ENCODE assay signal across 8 cellular contexts in the genomic region with DNA sequence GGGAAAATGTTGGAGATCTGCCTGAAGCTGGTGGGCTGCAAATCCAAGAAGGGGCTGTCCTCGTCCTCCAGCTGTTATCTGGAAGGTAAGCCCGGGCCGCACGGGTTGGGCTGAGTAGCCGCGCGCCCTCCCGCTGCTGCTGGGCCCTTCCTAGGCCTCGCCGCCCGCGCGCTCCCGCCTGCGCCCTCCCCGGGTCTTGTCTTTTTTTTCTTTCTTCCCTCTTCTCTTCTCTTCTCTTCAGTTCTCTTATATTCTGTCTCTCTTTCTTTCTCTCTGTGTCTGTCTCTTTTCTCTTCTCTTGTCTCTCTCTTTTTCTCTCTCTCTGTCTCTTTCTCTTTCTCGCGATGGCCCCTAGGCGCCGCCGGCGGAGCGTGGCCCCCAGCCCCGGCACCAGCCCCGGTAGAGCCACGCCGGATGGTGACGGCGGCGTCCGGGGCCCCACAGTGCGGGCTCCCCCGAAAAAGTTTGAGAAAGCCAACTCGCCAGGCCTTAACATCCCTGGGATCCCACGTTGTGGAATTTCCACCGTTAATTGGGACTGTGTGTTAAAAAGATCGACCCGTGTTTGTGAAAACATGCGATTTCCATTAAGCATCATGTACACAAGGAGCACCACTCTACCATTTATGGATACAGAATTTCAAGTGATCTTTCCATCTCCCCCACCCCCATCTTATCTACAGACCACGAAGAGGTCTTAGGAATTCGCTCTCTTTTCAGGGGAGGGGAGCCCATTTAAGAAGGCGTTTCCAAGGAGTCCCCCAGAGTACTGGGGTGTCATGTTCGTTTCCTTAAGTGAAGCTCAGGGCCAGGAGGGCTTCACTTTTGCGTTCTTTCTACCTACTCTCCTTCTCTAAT. TPM values are rescaled to one million over a fixed set of nuclear protein-coding genes. Genes with fewer than 3 reads are reported as not detected.
DNase-seq lines count a peak whose midpoint lies in the region; ATAC-seq, FAIRE-seq and TF ChIP-seq lines count a peak whose summit lies in the region.

No MANE protein-coding gene starts in this region.

- peaks cover 4 to 7% of the 10 kb centered on the region in 2 donors for H3K4me1 ChIP-seq in breast epithelium
- H3K4me1 ChIP-seq in kidney (ENCODE audit: control insufficient read depth in 1 of 2, insufficient read depth in 1 of 2, low read depth in 1 of 2, low read length in 2 of 2), result peaks cover 16 to 24% of the 10 kb centered on the region in 2 donors

- ATAC-seq in HG03196 (IDR thresholded peaks at IDR 0.05; ENCODE audit: unreplicated experiment), result peak; percentile 35

- no peak for FAIRE-seq in kidney (lab: Jason Lieb, UNC)

- no peak for TF ChIP-seq CTCF in breast epithelium (IDR thresholded peaks at IDR 0.05)
- no peak for TF ChIP-seq CTCF in kidney (IDR thresholded peaks at IDR 0.05; ENCODE audit: borderline replicate concordance, extremely low read depth, insufficient read depth)

- intact Hi-C loops in breast epithelium (cut with DNase I; ENCODE audit: low total_unique reads), result no loop called here
- intact Hi-C loops in kidney (cut with DNase I), result no loop called here

- H3K4me3 ChIP-seq in SK-N-MC, result peak overlapping the region; percentile 98
- peak overlapping the region; percentile 69 to 94 (median 72) for H3K4me3 ChIP-seq in breast epithelium
- peak overlapping the region; percentile 67 to 81 for H3K4me3 ChIP-seq in kidney (ENCODE audit: low read length in 2 of 2)

- TF ChIP-seq POLR2A in breast epithelium (IDR thresholded peaks at IDR 0.05), result no peak

- DNase-seq in activated gamma-delta T cell treated with Interleukin-2 at 50 U/mL for 16 hours (peak; percentile 11), activated gamma-delta T cell (lab: John Stamatoyannopoulos, UW) (no peak), SK-N-MC (ENCODE audit: low read depth, low spot score) (no peak), breast epithelium (ENCODE audit: low spot score in 2 of 2) (no peak), kidney (peak; percentile 81), glomerular visceral epithelial cell (ENCODE audit: extremely low spot score) (no peak)
- peak; percentile 35 to 58 for DNase-seq in stimulated activated CD4-positive, alpha-beta T cell treated with anti-CD3 and anti-CD28 coated beads, Interleukin-2, amount 100 ng/mL, for 24 hours

- H3K27ac ChIP-seq in SK-N-MC (peak overlapping the region; percentile 90), breast epithelium (peak overlapping the region; percentile 92 to 98), kidney (ENCODE audit: low read depth in 2 of 2, low read length in 2 of 2) (peak overlapping the region; percentile 66 to 80)

- H3K9me3 ChIP-seq in SK-N-MC (ENCODE audit: low read depth, low read length) (no peaks in the 10 kb centered on the region), breast epithelium (no peaks in the 10 kb centered on the region), kidney (ENCODE audit: control insufficient read depth in 1 of 2, low read length in 2 of 2) (no peaks in the 10 kb centered on the region)

- H3K36me3 ChIP-seq in SK-N-MC (ENCODE audit: insufficient read depth, low read length), result no peaks in the 10 kb centered on the region
- no peaks in the 10 kb centered on the region for H3K36me3 ChIP-seq in breast epithelium
- no peaks in the 10 kb centered on the region for H3K36me3 ChIP-seq in kidney (ENCODE audit: control insufficient read depth in 1 of 2, insufficient read depth in 2 of 2, low read length in 2 of 2)

- no peaks in the 10 kb centered on the region for H3K27me3 ChIP-seq in breast epithelium

- H3K9ac ChIP-seq in SK-N-MC (ENCODE audit: insufficient read length) (peak overlapping the region; percentile 96), kidney (ENCODE audit: low read length in 2 of 2) (peak overlapping the region; percentile 37 to 81)

RNA-seq across cellular contexts. Expression of a gene that starts 0.6 kb away (rescaled TPM):
- total RNA-seq in breast epithelium, result 10 to 100 TPM; 43.6 to 72.8 (median 67.4) TPM
- total RNA-seq in kidney, result 63.6 TPM
- polyA plus RNA-seq in kidney (ENCODE audit: insufficient read depth, low read depth, low replicate concordance), result 15.0 TPM

Comparison
In these comparisons a context has a peak if more than half of its experiments do, and no peak if none do; other contexts are left out.
1. DNase-seq: peak in activated gamma-delta T cell treated with Interleukin-2 at 50 U/mL for 16 hours (single experiment), kidney (single experiment) and stimulated activated CD4-positive, alpha-beta T cell treated with anti-CD3 and anti-CD28 coated beads, Interleukin-2, amount 100 ng/mL, for 24 hours (2 of 2); none in activated gamma-delta T cell (single experiment), SK-N-MC (single experiment), breast epithelium (0 of 2) and glomerular visceral epithelial cell (single experiment).
2. Peak in every context shown above with its lines, with median percentiles within 50 percentile points of each other: H3K27ac ChIP-seq and H3K4me3 ChIP-seq.